Comparison of ENCODE assay signal across 19 cellular contexts in the genomic region with DNA sequence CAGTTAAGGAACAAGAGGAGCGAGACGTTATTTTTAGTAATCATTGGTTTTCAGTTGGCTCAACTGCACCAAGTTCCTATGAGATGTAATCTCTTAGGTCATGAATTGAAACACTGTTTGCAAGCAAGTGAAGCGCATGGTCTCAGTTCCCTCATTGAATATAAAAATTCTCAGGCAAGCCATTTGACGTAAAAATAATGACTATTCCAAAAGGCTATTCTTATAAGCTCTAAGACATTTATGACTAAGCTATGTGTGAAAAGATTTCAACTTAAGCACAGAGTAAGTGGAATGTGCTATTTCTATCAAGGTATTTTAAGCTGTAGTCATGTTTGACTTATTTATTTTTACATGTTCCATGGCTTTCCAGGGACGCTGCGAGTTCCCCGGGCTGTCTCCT.
"Had no signal": no experiment of that assay in that cellular context is flagged by ENCODE, and none has a peak within 500 bp of the region (broad histone marks: within the 10 kb centered on the region; RNA-seq: fewer than 3 reads in every experiment).

No MANE protein-coding gene starts in this region.

- H3K36me3 ChIP-seq: esophagus muscularis mucosa, gastrocnemius medialis, heart right ventricle, ovary had no signal

- ATAC-seq: effector memory CD8-positive, alpha-beta T cell; gastrocnemius medialis; heart right ventricle; left lobe of liver; mucosa of descending colon; natural killer cell; right cardiac atrium; stimulated activated effector memory CD8-positive, alpha-beta T cell treated with anti-CD3 and anti-CD28 coated beads, Interleukin-12 subunit alpha, Interleukin-12 subunit beta, amount 100 ng/mL, for 72 hours; stimulated activated naive CD8-positive, alpha-beta T cell treated with anti-CD3 and anti-CD28 coated beads, Interleukin-15, Interleukin-2, amounts not matched to agents 100 U/mL and 50 U/mL, for 24 hours had no signal

- H3K27ac ChIP-seq: epithelial cell of prostate, esophagus muscularis mucosa, gastrocnemius medialis, heart right ventricle, ovary, testis had no signal

- H3K4me3 ChIP-seq: esophagus muscularis mucosa, gastrocnemius medialis, heart right ventricle, mucosa of descending colon, ovary, testis had no signal

- DNase-seq: effector memory CD8-positive, alpha-beta T cell; gastrocnemius medialis; heart right ventricle; hypothalamus; islet precursor cell; mammary epithelial cell; mucosa of descending colon; natural killer cell; ovary; right cardiac atrium; stimulated activated CD4-positive, alpha-beta T cell treated with anti-CD3 and anti-CD28 coated beads, Interleukin-4, amount 100 ng/mL, for 1 hour; stimulated activated CD8-positive, alpha-beta memory T cell treated with anti-CD3 and anti-CD28 coated beads, Interleukin-4, amount 100 ng/mL, for 48 hours; stimulated activated naive CD8-positive, alpha-beta T cell treated with anti-CD3 and anti-CD28 coated beads, Interleukin-15, Interleukin-2, amounts not matched to agents 100 U/mL and 50 U/mL, for 24 hours; testis; trophoblast cell had no signal

- H3K4me1 ChIP-seq: gastrocnemius medialis, heart right ventricle had no signal

- H3K27me3 ChIP-seq: esophagus muscularis mucosa, gastrocnemius medialis, ovary, testis had no signal

- H3K9me3 ChIP-seq: esophagus muscularis mucosa, gastrocnemius medialis, mucosa of descending colon, testis had no signal
